9 cellular contexts compared by ENCODE assay signal in the genomic region with DNA sequence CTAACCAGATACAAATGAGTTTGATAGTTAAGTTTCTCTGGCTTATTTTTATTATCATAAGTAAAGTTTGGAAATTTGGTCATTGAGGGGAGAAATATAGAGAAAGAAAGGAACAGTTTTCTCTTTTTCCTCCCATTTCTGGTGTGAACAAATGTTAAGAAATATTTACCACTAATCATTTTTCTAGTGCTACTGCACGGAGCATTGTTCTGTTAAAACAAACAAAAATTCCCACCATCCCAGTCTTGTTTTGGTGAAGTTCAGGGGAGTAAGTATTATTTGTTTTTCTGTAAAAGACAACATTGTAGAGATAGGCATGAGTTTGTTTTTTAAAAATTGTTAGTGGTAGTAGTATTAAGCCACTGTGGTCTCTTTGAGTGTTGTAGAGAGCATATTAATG.
DNase-seq lines count a peak whose midpoint lies in the region; ATAC-seq and TF ChIP-seq lines count a peak whose summit lies in the region.
"Had no signal": no experiment of that assay in that cellular context is flagged by ENCODE, and none has a peak within 500 bp of the region (broad histone marks: within the 10 kb centered on the region; RNA-seq: fewer than 3 reads in every experiment).

No MANE protein-coding gene starts in this region.

- H3K9ac ChIP-seq in skeletal muscle satellite cell (ENCODE audit: low read depth, low read length): peak overlapping the region; percentile 95

- H3K9me3 ChIP-seq in Caco-2: no peaks in the 10 kb centered on the region
- no peaks in the 10 kb centered on the region for H3K9me3 ChIP-seq in hepatocyte (ENCODE audit: low read depth)
- no peaks in the 10 kb centered on the region for H3K9me3 ChIP-seq in skeletal muscle satellite cell (replicated peaks; ENCODE audit: low read length)

- H3K27me3 Mint-ChIP-seq in Caco-2 (ENCODE audit: insufficient read depth, unreplicated experiment) (no peaks in the 10 kb centered on the region), WTC11 (ENCODE audit: low read depth) (no peaks in the 10 kb centered on the region)
- peaks cover 25% of the 10 kb centered on the region for H3K27me3 Mint-ChIP-seq in activated CD8-positive, alpha-beta memory T cell treated with anti-CD3 and anti-CD28 coated beads, Interleukin-2, amount 10 ng/mL, durations not matched to agents 7 days and 5 days

- BruUV-seq in Caco-2 (replicated peaks; lab: Mats Ljungman, UMichigan): TSS peak; percentile 57

- no peak overlapping the region; the same call in 1 of the 2 replicates for H3K4me3 ChIP-seq in Caco-2 (ENCODE audit: low read depth, low read length)
- peak overlapping the region; percentile 3 for H3K4me3 ChIP-seq in hepatocyte
- peak overlapping the region; percentile 75 for H3K4me3 ChIP-seq in skeletal muscle satellite cell (ENCODE audit: low read length)

- H3K36me3 Mint-ChIP-seq in Caco-2 (ENCODE audit: insufficient read depth, unreplicated experiment) (peaks cover 7% of the 10 kb centered on the region), WTC11 (no peaks in the 10 kb centered on the region)
- H3K36me3 Mint-ChIP-seq in activated CD8-positive, alpha-beta memory T cell treated with anti-CD3 and anti-CD28 coated beads, Interleukin-2, amount 10 ng/mL, durations not matched to agents 7 days and 5 days: no peaks in the 10 kb centered on the region
- H3K36me3 Mint-ChIP-seq: activated CD4-positive, alpha-beta memory T cell treated with anti-CD3 and anti-CD28 coated beads for 36 hours had no signal

- H3K27ac Mint-ChIP-seq in Caco-2 (ENCODE audit: unreplicated experiment): peak overlapping the region; percentile 74
- H3K27ac Mint-ChIP-seq in WTC11: peak overlapping the region; percentile 80; the same call in 1 of the 2 replicates
- H3K27ac Mint-ChIP-seq in activated CD8-positive, alpha-beta memory T cell treated with anti-CD3 and anti-CD28 coated beads, Interleukin-2, amount 10 ng/mL, durations not matched to agents 7 days and 5 days: no peak overlapping the region
- H3K27ac Mint-ChIP-seq: activated CD4-positive, alpha-beta memory T cell treated with anti-CD3 and anti-CD28 coated beads for 36 hours had no signal

- H3K4me2 ChIP-seq in hepatocyte: peak overlapping the region; percentile 72
- peak overlapping the region; percentile 83 for H3K4me2 ChIP-seq in skeletal muscle satellite cell (ENCODE audit: low read length)

- H3K27me3 ChIP-seq in Caco-2 (replicated peaks; ENCODE audit: control insufficient read depth, insufficient read depth, low read length) (no peaks in the 10 kb centered on the region), hepatocyte (no peaks in the 10 kb centered on the region), skeletal muscle satellite cell (ENCODE audit: control insufficient read depth, insufficient read depth, low read length) (no peaks in the 10 kb centered on the region)

- POLR2A ChIA-PET in Caco-2 (lab: Charles Lee): interaction anchor here (0.6 kb wide), 1 partner anchor 1839 kb away, joined by 15 read pairs; a partner anchor contains a TSS
- POLR2A ChIA-PET in WTC11 (lab: Charles Lee): no interaction called here

- ATAC-seq in WTC11 (no peak), HG03025 (IDR thresholded peaks at IDR 0.05; ENCODE audit: low FRiP score, unreplicated experiment) (no peak)
- no peak for ATAC-seq in activated CD8-positive, alpha-beta memory T cell treated with anti-CD3 and anti-CD28 coated beads, Interleukin-2, amount 10 ng/mL, durations not matched to agents 7 days and 5 days

- H3K9me3 Mint-ChIP-seq in Caco-2 (ENCODE audit: unreplicated experiment): no peaks in the 10 kb centered on the region
- H3K9me3 Mint-ChIP-seq in WTC11: no peaks in the 10 kb centered on the region
- H3K9me3 Mint-ChIP-seq in activated CD8-positive, alpha-beta memory T cell treated with anti-CD3 and anti-CD28 coated beads, Interleukin-2, amount 10 ng/mL, durations not matched to agents 7 days and 5 days (ENCODE audit: low read depth): no peaks in the 10 kb centered on the region
- H3K9me3 Mint-ChIP-seq: activated CD4-positive, alpha-beta memory T cell treated with anti-CD3 and anti-CD28 coated beads for 36 hours had no signal

- H4K20me1 ChIP-seq in hepatocyte (ENCODE audit: insufficient read depth, poor library complexity, severe bottlenecking): peaks cover 8% of the 10 kb centered on the region

- 0 out of 2 replicates have a peak, but pooled peaks cover 2% of the 10 kb centered on the region for H3K36me3 ChIP-seq in Caco-2 (ENCODE audit: control insufficient read depth, insufficient read depth, low read length)
- H3K36me3 ChIP-seq in hepatocyte (replicated peaks; ENCODE audit: insufficient read depth, low read depth): no peaks in the 10 kb centered on the region
- peaks cover 3% of the 10 kb centered on the region for H3K36me3 ChIP-seq in skeletal muscle satellite cell (ENCODE audit: insufficient read depth, low read length)

- TF ChIP-seq CTCF in Caco-2 (IDR thresholded peaks at IDR 0.05; ENCODE audit: insufficient read depth in 1 of 2, low read depth in 1 of 2, low read length in 1 of 2, severe bottlenecking in 1 of 2, unreplicated experiment in 1 of 2) (no peak), WTC11 (IDR thresholded peaks at IDR 0.05) (no peak), hepatocyte (IDR thresholded peaks at IDR 0.05; ENCODE audit: poor library complexity) (no peak)

- H3K4me1 ChIP-seq in Caco-2: peaks cover 46% of the 10 kb centered on the region
- H3K4me1 ChIP-seq in hepatocyte (ENCODE audit: insufficient read depth): peaks cover 23% of the 10 kb centered on the region
- H3K4me1 ChIP-seq in skeletal muscle satellite cell (ENCODE audit: control insufficient read depth, insufficient read depth, low read length): peaks cover 33% of the 10 kb centered on the region

- CTCF ChIA-PET in Caco-2 (lab: Charles Lee): interaction anchor here (0.6 to 1.0 kb wide), 2 partner anchors 56 to 221 kb away, joined by 3 read pairs; a partner anchor contains a TSS
- CTCF ChIA-PET in WTC11 (lab: Charles Lee): interaction anchor here (1.0 kb wide), 1 partner anchor 12 kb away, joined by 3 read pairs; no protein-coding TSS in a partner anchor
- CTCF ChIA-PET in activated CD8-positive, alpha-beta memory T cell treated with anti-CD3 and anti-CD28 coated beads, Interleukin-2, amount 10 ng/mL, durations not matched to agents 7 days and 5 days (lab: Charles Lee): no interaction called here

- H3K4me1 Mint-ChIP-seq in Caco-2 (ENCODE audit: low read depth, unreplicated experiment) (peaks cover 40% of the 10 kb centered on the region), WTC11 (peaks cover 54% of the 10 kb centered on the region)
- H3K4me1 Mint-ChIP-seq in activated CD8-positive, alpha-beta memory T cell treated with anti-CD3 and anti-CD28 coated beads, Interleukin-2, amount 10 ng/mL, durations not matched to agents 7 days and 5 days: peaks cover 3% of the 10 kb centered on the region

- H3K9me2 ChIP-seq in hepatocyte (replicated peaks; ENCODE audit: insufficient read depth): no peaks in the 10 kb centered on the region

- DNase-seq in Caco-2 (no peak), WTC11 (ENCODE audit: low spot score) (no peak), hepatocyte (ENCODE audit: low spot score) (no peak), SIG-M5 treated with dmso at 0.1 percent for 504 hours (lab: John Stamatoyannopoulos, UW; ENCODE audit: unreplicated experiment) (no peak)
- no peak for DNase-seq in stimulated activated CD4-positive, alpha-beta T cell treated with anti-CD3 and anti-CD28 coated beads, Interleukin-4, amount 100 ng/mL, for 24 hours
- DNase-seq in activated CD8-positive, alpha-beta memory T cell treated with anti-CD3 and anti-CD28 coated beads, Interleukin-2, amount 10 ng/mL, durations not matched to agents 7 days and 5 days: no peak
- DNase-seq: activated CD4-positive, alpha-beta memory T cell treated with anti-CD3 and anti-CD28 coated beads for 36 hours had no signal

- intact Hi-C loops in Caco-2 (cut with micrococcal nuclease; ENCODE audit: unreplicated experiment): loop anchor here (1.0 to 10.0 kb wide), 4 partner anchors 9 to 120 kb away; no protein-coding TSS in a partner anchor

- H3K27ac ChIP-seq in hepatocyte: peak overlapping the region; percentile 72

- peaks cover 73% of the 10 kb centered on the region for H3K79me2 ChIP-seq in hepatocyte

- WGBS in hepatocyte (ENCODE audit: low lambda C conversion rate, missing lambda C conversion rate): 48% methylated on average over 1 of the region's 1 CpG

- H3K4me3 Mint-ChIP-seq in Caco-2 (ENCODE audit: unreplicated experiment): peak overlapping the region; percentile 62
- H3K4me3 Mint-ChIP-seq in WTC11: no peak overlapping the region
- H3K4me3 Mint-ChIP-seq in activated CD8-positive, alpha-beta memory T cell treated with anti-CD3 and anti-CD28 coated beads, Interleukin-2, amount 10 ng/mL, durations not matched to agents 7 days and 5 days: no peak overlapping the region
- H3K4me3 Mint-ChIP-seq: activated CD4-positive, alpha-beta memory T cell treated with anti-CD3 and anti-CD28 coated beads for 36 hours had no signal

- H2AFZ ChIP-seq in hepatocyte: no peak overlapping the region

TF ChIP-seq in WTC11, 78 proteins besides CTCF, POLR2A, EP300 and RAD21:
- TF ChIP-seq SMAD4 (CRISPR knock-in tag; IDR thresholded peaks at IDR 0.05): no peak
- TF ChIP-seq, protein P1, sequence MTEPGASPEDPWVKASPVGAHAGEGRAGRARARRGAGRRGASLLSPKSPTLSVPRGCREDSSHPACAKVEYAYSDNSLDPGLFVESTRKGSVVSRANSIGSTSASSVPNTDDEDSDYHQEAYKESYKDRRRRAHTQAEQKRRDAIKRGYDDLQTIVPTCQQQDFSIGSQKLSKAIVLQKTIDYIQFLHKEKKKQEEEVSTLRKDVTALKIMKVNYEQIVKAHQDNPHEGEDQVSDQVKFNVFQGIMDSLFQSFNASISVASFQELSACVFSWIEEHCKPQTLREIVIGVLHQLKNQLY (CRISPR knock-in tag; IDR thresholded peaks at IDR 0.05): no peak
- TF ChIP-seq FOXK1 (CRISPR knock-in tag; IDR thresholded peaks at IDR 0.05): no peak
- TF ChIP-seq FOXP1 (CRISPR knock-in tag; IDR thresholded peaks at IDR 0.05; ENCODE audit: borderline replicate concordance): no peak
- TF ChIP-seq TEAD4 (CRISPR knock-in tag; IDR thresholded peaks at IDR 0.05): no peak
- no peak for TF ChIP-seq NFATC4 (CRISPR knock-in tag; IDR thresholded peaks at IDR 0.05)
